ENCODE assay signal across 15 cellular contexts in genomic region chr9:126906086-126906485, GRCh38. TPM values are rescaled to one million over a fixed set of nuclear protein-coding genes. Genes with fewer than 3 reads are reported as not detected.
DNase-seq lines count a peak whose midpoint lies in the region; ATAC-seq lines count a peak whose summit lies in the region.
"Had no signal": no experiment of that assay in that cellular context is flagged by ENCODE, and none has a peak within 500 bp of the region (broad histone marks: within the 10 kb centered on the region; RNA-seq: fewer than 3 reads in every experiment).

No MANE protein-coding gene starts in this region.

- ATAC-seq in Right ventricle myocardium inferior: no peak
- no peak for ATAC-seq in left lobe of liver
- ATAC-seq in GM19452 (IDR thresholded peaks at IDR 0.05; ENCODE audit: unreplicated experiment): no peak
- ATAC-seq: A549 had no signal

- DNase-seq in cardiac septum (ENCODE audit: low spot score) (peak; percentile 9), Right ventricle myocardium inferior (ENCODE audit: missing footprints) (no peak), NCI-H2171 (lab: John Stamatoyannopoulos, UW) (peak; percentile 92), NCI-H69 (lab: John Stamatoyannopoulos, UW) (peak; percentile 42), left lobe of liver (ENCODE audit: low spot score) (no peak), activated gamma-delta T cell treated with Interleukin-2 at 50 U/mL for 16 hours (no peak)
- DNase-seq: AML-193; CD4-positive, alpha-beta memory T cell; DMS53; DND-41; EL; GM23248; HCEC 1CT had no signal

- intact Hi-C loops in cardiac septum (cut with DNase I): no loop called here
- intact Hi-C loops in Right ventricle myocardium inferior (cut with DNase I): no loop called here

RNA-seq across cellular contexts. Expression of gene RALGPS1, which starts 8.5 kb away (rescaled TPM):
- total RNA-seq in cardiac septum (21.8 TPM), Right ventricle myocardium inferior (15.3 TPM), left lobe of liver (3.2 TPM)

RNA-seq across cellular contexts. Expression of gene ZBTB34, which starts 45.6 kb away (rescaled TPM):
- total RNA-seq in cardiac septum: 5.7 TPM
- total RNA-seq in Right ventricle myocardium inferior: 6.3 TPM
- 2.7 TPM for total RNA-seq in left lobe of liver

Comparison
In these comparisons a context has a peak if more than half of its experiments do, and no peak if none do; other contexts are left out.
1. DNase-seq: peak in cardiac septum (single experiment), NCI-H2171 (single experiment) and NCI-H69 (single experiment); none in Right ventricle myocardium inferior (single experiment), left lobe of liver (single experiment) and activated gamma-delta T cell treated with Interleukin-2 at 50 U/mL for 16 hours (single experiment).